1 cellular context compared by ENCODE assay signal in the genomic region with DNA sequence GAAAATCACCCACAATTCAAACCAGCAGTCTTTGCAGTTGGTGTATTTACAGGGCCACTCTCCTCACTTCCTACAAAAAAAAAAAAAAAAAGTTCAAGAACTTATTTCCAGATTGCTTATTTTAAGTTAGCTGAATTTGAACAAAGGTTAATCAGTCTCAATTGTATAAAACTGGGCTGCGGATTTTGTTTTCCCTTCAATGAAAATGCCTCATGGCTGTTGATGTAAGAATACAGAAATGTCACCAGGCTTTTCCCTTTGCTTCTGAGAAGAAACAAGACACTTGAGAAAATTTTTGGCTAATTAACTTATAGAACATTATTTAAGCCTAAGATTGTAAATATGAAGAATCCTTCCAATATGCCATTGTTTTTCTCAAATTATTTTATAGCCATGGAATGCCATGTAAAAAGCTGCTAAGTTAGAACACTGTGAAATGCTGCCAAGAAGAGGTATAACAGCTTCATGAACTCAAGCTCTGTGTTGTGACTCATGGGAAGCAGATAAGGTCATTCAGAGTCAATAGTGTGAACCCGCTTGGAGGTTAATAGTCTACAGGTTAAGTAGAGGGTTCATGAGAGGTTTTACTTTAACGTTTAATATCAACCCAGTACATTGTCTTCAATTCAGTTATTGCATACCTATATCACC.
TF ChIP-seq lines count a peak whose summit lies in the region.

No MANE protein-coding gene starts in this region.

TF ChIP-seq in liver, 16 proteins besides CTCF, POLR2A, EP300 and RAD21 (continued from another document):
- TF ChIP-seq JUND (IDR thresholded peaks at IDR 0.05) (peak in 1 of 2 donors; percentile 93), GABPA (IDR thresholded peaks at IDR 0.05 in 1 of 2, conservative IDR thresholded peaks at IDR 0.05 in 1 of 2) (no peak), RXRA (IDR thresholded peaks at IDR 0.05) (peak; percentile 80 to 98), NR2F2 (IDR thresholded peaks at IDR 0.05) (peak; percentile 65), TAF1 (conservative IDR thresholded peaks at IDR 0.05) (no peak), FOXA2 (IDR thresholded peaks at IDR 0.05) (no peak), EGR1 (IDR thresholded peaks at IDR 0.05; ENCODE audit: low read depth in 2 of 2) (no peak)
- TF ChIP-seq, protein P1, sequence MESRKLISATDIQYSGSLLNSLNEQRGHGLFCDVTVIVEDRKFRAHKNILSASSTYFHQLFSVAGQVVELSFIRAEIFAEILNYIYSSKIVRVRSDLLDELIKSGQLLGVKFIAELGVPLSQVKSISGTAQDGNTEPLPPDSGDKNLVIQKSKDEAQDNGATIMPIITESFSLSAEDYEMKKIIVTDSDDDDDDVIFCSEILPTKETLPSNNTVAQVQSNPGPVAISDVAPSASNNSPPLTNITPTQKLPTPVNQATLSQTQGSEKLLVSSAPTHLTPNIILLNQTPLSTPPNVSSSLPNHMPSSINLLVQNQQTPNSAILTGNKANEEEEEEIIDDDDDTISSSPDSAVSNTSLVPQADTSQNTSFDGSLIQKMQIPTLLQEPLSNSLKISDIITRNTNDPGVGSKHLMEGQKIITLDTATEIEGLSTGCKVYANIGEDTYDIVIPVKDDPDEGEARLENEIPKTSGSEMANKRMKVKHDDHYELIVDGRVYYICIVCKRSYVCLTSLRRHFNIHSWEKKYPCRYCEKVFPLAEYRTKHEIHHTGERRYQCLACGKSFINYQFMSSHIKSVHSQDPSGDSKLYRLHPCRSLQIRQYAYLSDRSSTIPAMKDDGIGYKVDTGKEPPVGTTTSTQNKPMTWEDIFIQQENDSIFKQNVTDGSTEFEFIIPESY (IDR thresholded peaks at IDR 0.05) = no peak
- TF ChIP-seq, protein P2, sequence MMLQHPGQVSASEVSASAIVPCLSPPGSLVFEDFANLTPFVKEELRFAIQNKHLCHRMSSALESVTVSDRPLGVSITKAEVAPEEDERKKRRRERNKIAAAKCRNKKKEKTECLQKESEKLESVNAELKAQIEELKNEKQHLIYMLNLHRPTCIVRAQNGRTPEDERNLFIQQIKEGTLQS (IDR thresholded peaks at IDR 0.05) = no peak
- TF ChIP-seq, protein P3, sequence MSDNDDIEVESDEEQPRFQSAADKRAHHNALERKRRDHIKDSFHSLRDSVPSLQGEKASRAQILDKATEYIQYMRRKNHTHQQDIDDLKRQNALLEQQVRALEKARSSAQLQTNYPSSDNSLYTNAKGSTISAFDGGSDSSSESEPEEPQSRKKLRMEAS (IDR thresholded peaks at IDR 0.05) = no peak
